30 cellular contexts compared by ENCODE assay signal in the genomic region with DNA sequence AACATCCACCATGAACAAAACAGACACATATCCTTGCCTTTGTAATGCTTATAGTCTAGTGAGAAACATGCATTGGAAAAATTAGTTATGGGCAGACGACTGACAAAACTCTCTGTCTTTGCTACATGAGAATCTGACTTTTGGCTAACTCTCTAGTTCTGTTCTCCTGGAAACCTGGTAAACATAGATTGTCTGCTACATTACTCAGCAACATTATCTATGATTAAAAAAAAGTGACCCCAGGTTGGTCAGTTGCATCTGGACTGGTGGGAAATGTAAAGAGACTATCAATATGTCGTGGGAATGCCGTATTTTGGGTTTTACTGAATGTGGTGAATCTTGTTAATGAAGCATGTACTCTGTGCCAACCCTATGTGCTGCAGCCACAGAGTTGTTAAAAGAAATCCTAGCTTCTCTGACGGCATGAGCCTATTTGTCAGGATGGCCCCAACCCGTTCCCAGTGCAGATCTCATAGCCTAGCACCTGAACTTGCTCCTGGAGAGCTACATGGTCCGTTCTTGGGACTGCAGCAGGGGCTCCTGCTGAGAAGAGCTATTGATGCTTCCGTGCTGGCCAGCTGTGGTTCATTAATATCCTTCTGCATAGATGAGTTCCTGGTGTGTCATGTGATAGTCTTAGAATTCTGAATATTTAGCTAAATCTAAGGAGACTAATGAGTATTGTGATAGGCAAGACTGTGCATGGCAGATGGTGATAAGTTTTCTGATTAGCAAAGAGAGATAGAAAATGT.
"Had no signal": no experiment of that assay in that cellular context is flagged by ENCODE, and none has a peak within 500 bp of the region (broad histone marks: within the 10 kb centered on the region; RNA-seq: fewer than 3 reads in every experiment).

No MANE protein-coding gene starts in this region.

- H3K27ac ChIP-seq: adrenal gland, ascending aorta, colonic mucosa, epithelial cell of prostate, esophagus squamous epithelium, gastroesophageal sphincter, ovary, psoas muscle, stomach, thyroid gland, upper lobe of left lung had no signal

- H3K4me3 ChIP-seq: adrenal gland, ascending aorta, colonic mucosa, esophagus squamous epithelium, gastroesophageal sphincter, ovary, psoas muscle, stomach, thyroid gland, upper lobe of left lung had no signal

- DNase-seq: activated CD4-positive, alpha-beta T cell treated with anti-CD3 and anti-CD28 coated beads for 4 hours; activated CD4-positive, alpha-beta T cell treated with anti-CD3 and anti-CD28 coated beads, Interleukin-2, amount 50 U/mL, for 48 hours; activated CD8-positive, alpha-beta memory T cell treated with anti-CD3 and anti-CD28 coated beads for 24 hours; activated effector memory CD4-positive, alpha-beta T cell treated with Interleukin-2 at 50 U/mL for 16 hours; activated naive CD4-positive, alpha-beta T cell treated with Interleukin-2 at 50 U/mL for 16 hours; adrenal gland; colonic mucosa; effector CD8-positive, alpha-beta T cell; esophagus squamous epithelium; head of caudate nucleus; hippocampal formation; kidney; left colon; midbrain; naive thymus-derived CD4-positive, alpha-beta T cell; ovary; psoas muscle; stimulated activated CD4-positive, alpha-beta T cell treated with anti-CD3 and anti-CD28 coated beads, Interleukin-15, amount 100 ng/mL, for 24 hours; stimulated activated CD4-positive, alpha-beta T cell treated with anti-CD3 and anti-CD28 coated beads, Interleukin-2, amount 100 ng/mL, for 24 hours; stimulated activated naive B cell treated with anti-CD40 and anti-IgM and Interleukin-4, amounts not matched to agents 10 μg/mL and 1 μg/mL and 100 μg/mL, for 72 hours; stomach; T-helper 1 cell; thyroid gland; upper lobe of left lung had no signal

- H3K9me3 ChIP-seq: adrenal gland, ascending aorta, colonic mucosa, esophagus squamous epithelium, gastroesophageal sphincter, ovary, psoas muscle, stomach, thyroid gland, upper lobe of left lung had no signal

- H3K4me1 ChIP-seq: adrenal gland, ascending aorta, colonic mucosa, esophagus squamous epithelium, gastroesophageal sphincter, psoas muscle, stomach, thyroid gland, upper lobe of left lung had no signal

- H3K36me3 ChIP-seq: adrenal gland, ascending aorta, colonic mucosa, esophagus squamous epithelium, gastroesophageal sphincter, ovary, stomach, thyroid gland, upper lobe of left lung had no signal

- H3K27me3 ChIP-seq: adrenal gland, ascending aorta, colonic mucosa, esophagus squamous epithelium, gastroesophageal sphincter, ovary, stomach, thyroid gland, upper lobe of left lung had no signal

- ATAC-seq: gastroesophageal sphincter; left colon; naive thymus-derived CD4-positive, alpha-beta T cell; psoas muscle; stimulated activated naive B cell treated with anti-CD40 and anti-IgM and Interleukin-4, amounts not matched to agents 10 μg/mL and 1 μg/mL and 100 μg/mL, for 72 hours had no signal

- H3K36me3 Mint-ChIP-seq: activated naive CD8-positive, alpha-beta T cell; memory B cell; naive thymus-derived CD4-positive, alpha-beta T cell; stimulated activated naive B cell treated with anti-CD40 and anti-IgM and Interleukin-4, amounts not matched to agents 10 μg/mL and 1 μg/mL and 100 μg/mL, for 72 hours had no signal

- H3K4me1 Mint-ChIP-seq: memory B cell; naive thymus-derived CD4-positive, alpha-beta T cell; stimulated activated naive B cell treated with anti-CD40 and anti-IgM and Interleukin-4, amounts not matched to agents 10 μg/mL and 1 μg/mL and 100 μg/mL, for 72 hours had no signal

- H3K27me3 Mint-ChIP-seq: activated naive CD8-positive, alpha-beta T cell; memory B cell; naive thymus-derived CD4-positive, alpha-beta T cell; stimulated activated naive B cell treated with anti-CD40 and anti-IgM and Interleukin-4, amounts not matched to agents 10 μg/mL and 1 μg/mL and 100 μg/mL, for 72 hours had no signal

- H3K27ac Mint-ChIP-seq: activated naive CD8-positive, alpha-beta T cell; memory B cell; naive thymus-derived CD4-positive, alpha-beta T cell; stimulated activated naive B cell treated with anti-CD40 and anti-IgM and Interleukin-4, amounts not matched to agents 10 μg/mL and 1 μg/mL and 100 μg/mL, for 72 hours; T-helper 2 cell treated with Interferon-gamma antibody and Interleukin-4, amounts not matched to agents 5 μg/mL and 100 μg/mL, for 36 hours had no signal

- H3K4me3 Mint-ChIP-seq: activated naive CD8-positive, alpha-beta T cell; memory B cell; naive thymus-derived CD4-positive, alpha-beta T cell; stimulated activated naive B cell treated with anti-CD40 and anti-IgM and Interleukin-4, amounts not matched to agents 10 μg/mL and 1 μg/mL and 100 μg/mL, for 72 hours; T-helper 2 cell treated with Interferon-gamma antibody and Interleukin-4, amounts not matched to agents 5 μg/mL and 100 μg/mL, for 36 hours had no signal
